Comparison of ENCODE assay signal across 33 cellular contexts in the genomic region with DNA sequence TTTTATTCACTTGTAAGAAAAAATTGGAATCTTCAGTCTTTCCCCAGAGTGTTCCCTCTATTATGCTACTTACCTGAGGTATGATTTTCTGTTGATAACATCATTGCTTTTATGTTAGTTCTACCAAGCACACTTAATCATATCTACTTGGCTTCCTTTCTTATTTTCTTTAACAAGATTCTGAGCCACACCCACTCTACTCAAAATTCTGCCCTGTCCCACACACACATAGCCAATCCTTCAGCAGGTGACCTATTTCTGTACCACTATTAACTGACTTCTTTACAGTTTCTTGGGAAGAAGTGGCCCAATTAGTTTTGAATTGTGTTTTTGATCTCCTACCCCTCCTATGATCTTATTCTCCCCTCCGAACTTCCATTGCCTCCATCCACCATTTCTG.
DNase-seq lines count a peak whose midpoint lies in the region; ATAC-seq and TF ChIP-seq lines count a peak whose summit lies in the region.
"Had no signal": no experiment of that assay in that cellular context is flagged by ENCODE, and none has a peak within 500 bp of the region (broad histone marks: within the 10 kb centered on the region; RNA-seq: fewer than 3 reads in every experiment).

No MANE protein-coding gene starts in this region.

- H3K9ac ChIP-seq in OCI-LY1 (ENCODE audit: low read length) = no peak overlapping the region
- H3K9ac ChIP-seq: BLaER1; BLaER1 treated with 17β-estradiol and CSF1 and Interleukin-3, amounts not matched to agents 10 nM and 100 nM had no signal

- H3F3A ChIP-seq in OCI-LY1 (ENCODE audit: insufficient read depth, low read length) = no peaks in the 10 kb centered on the region

- H3K36me3 ChIP-seq in OCI-LY1 (ENCODE audit: insufficient read depth, low read length) (no peaks in the 10 kb centered on the region), left lung (no peaks in the 10 kb centered on the region)
- H3K36me3 ChIP-seq: BE2C; BLaER1; BLaER1 treated with 17β-estradiol and CSF1 and Interleukin-3, amounts not matched to agents 10 nM and 100 nM had no signal

- H3K4me1 ChIP-seq in OCI-LY1 (ENCODE audit: insufficient read depth, low read length, severe bottlenecking) (peaks cover 29% of the 10 kb centered on the region), left lung (no peaks in the 10 kb centered on the region)
- H3K4me1 ChIP-seq: Caco-2 had no signal

- TF ChIP-seq CTCF in OCI-LY1 (IDR thresholded peaks at IDR 0.05; ENCODE audit: low read length) (no peak), dorsolateral prefrontal cortex (IDR thresholded peaks at IDR 0.05 in 54 of 56, conservative IDR thresholded peaks at IDR 0.05 in 2 of 56; ENCODE audit: low read depth in 1 of 56, partially characterized antibody in 56 of 56) (no peak), left lung (IDR thresholded peaks at IDR 0.05) (no peak), lower leg skin (IDR thresholded peaks at IDR 0.05) (no peak)

- H4K20me1 ChIP-seq in OCI-LY1 (ENCODE audit: insufficient read depth, low read length) = no peaks in the 10 kb centered on the region
- H4K20me1 ChIP-seq: BLaER1; BLaER1 treated with 17β-estradiol and CSF1 and Interleukin-3, amounts not matched to agents 10 nM and 100 nM had no signal

- peak; percentile 68 for ATAC-seq in left lung
- no peak for ATAC-seq in HG03175 (IDR thresholded peaks at IDR 0.05; ENCODE audit: unreplicated experiment)
- ATAC-seq in GM19328 (IDR thresholded peaks at IDR 0.05; ENCODE audit: unreplicated experiment) = no peak
- ATAC-seq: A549; CD8-positive, alpha-beta T cell had no signal

- WGBS in lower leg skin, 2 donors = 82 to 96% methylated on average over 1 of the region's 1 CpG

- no peaks in the 10 kb centered on the region for H3K9me2 ChIP-seq in OCI-LY1 (ENCODE audit: low read depth, low read length)

- intact Hi-C loops in dorsolateral prefrontal cortex (cut with DNase I) (no loop called here), left lung (cut with DNase I) (no loop called here), lower leg skin (cut with DNase I; ENCODE audit: low total_unique reads) (no loop called here)

- TF ChIP-seq POLR2A in lower leg skin (IDR thresholded peaks at IDR 0.05) = no peak

- no peak overlapping the region for H3K4me3 ChIP-seq in OCI-LY1 (ENCODE audit: low read depth, low read length, poor library complexity, severe bottlenecking)
- H3K4me3 ChIP-seq in dorsolateral prefrontal cortex = no peak overlapping the region
- no peak overlapping the region for H3K4me3 ChIP-seq in left lung
- no peak overlapping the region for H3K4me3 ChIP-seq in lower leg skin (ENCODE audit: low read depth, poor library complexity, severe bottlenecking)
- H3K4me3 ChIP-seq: A549; BLaER1; BLaER1 treated with 17β-estradiol and CSF1 and Interleukin-3, amounts not matched to agents 10 nM and 100 nM had no signal

- H3K27me3 ChIP-seq in OCI-LY1 (ENCODE audit: insufficient read depth, low read length) (no peaks in the 10 kb centered on the region), dorsolateral prefrontal cortex (no peaks in the 10 kb centered on the region), left lung (no peaks in the 10 kb centered on the region)
- H3K27me3 ChIP-seq: BE2C; BLaER1; BLaER1 treated with 17β-estradiol and CSF1 and Interleukin-3, amounts not matched to agents 10 nM and 100 nM had no signal

- no peak overlapping the region for H3K4me2 ChIP-seq in OCI-LY1 (ENCODE audit: low read length)
- H3K4me2 ChIP-seq: A549; BLaER1; BLaER1 treated with 17β-estradiol and CSF1 and Interleukin-3, amounts not matched to agents 10 nM and 100 nM had no signal

- H2AFZ ChIP-seq in OCI-LY1 (ENCODE audit: low read length) = peak overlapping the region; percentile 66; the same call in 1 of the 2 replicates

- no peaks in the 10 kb centered on the region for H3K79me2 ChIP-seq in OCI-LY1 (ENCODE audit: insufficient read depth, low read length)

- H3K9me3 ChIP-seq in OCI-LY1 (ENCODE audit: low read length) (peaks cover 8% of the 10 kb centered on the region), left lung (peaks cover 0 to 2% of the 10 kb centered on the region in 2 donors)
- H3K9me3 ChIP-seq: A549, BE2C, Caco-2 had no signal

- no peak for DNase-seq in dorsolateral prefrontal cortex
- DNase-seq in left lung = no peak
- no peak for DNase-seq in substantia nigra (lab: John Stamatoyannopoulos, UW)
- DNase-seq in lower leg skin (ENCODE audit: low spot score in 2 of 2) = no peak
- no peak for DNase-seq in middle frontal gyrus (ENCODE audit: extremely low spot score, low spot score)
- DNase-seq: 8988T; ACHN; AML-193; BE2C; C1 segment of cervical spinal cord; Caco-2; Calu3; CD4-positive, alpha-beta memory T cell; CD4-positive, alpha-beta T cell; CD4-positive, CD25-positive, alpha-beta regulatory T cell; CD8-positive, alpha-beta memory T cell; CD8-positive, alpha-beta T cell; COR-L47; DMS 273 treated with DMSO at 0.1 percent for 48 hours; DMS153; DMS53; DMS79; DMS79 treated with DMSO at 0.1 percent for 48 hours; DND-41; EL had no signal

- H3K27ac ChIP-seq in OCI-LY1 (ENCODE audit: low read depth, low read length, poor library complexity, severe bottlenecking) (no peak overlapping the region), dorsolateral prefrontal cortex (peak overlapping the region in 44 of 59 donors; percentile 6 to 85 (median 56)), left lung (no peak overlapping the region), substantia nigra (ENCODE audit: low read depth, low read length, poor library complexity, severe bottlenecking) (peak overlapping the region; percentile 32)
- H3K27ac ChIP-seq: 22Rv1; A549; BLaER1; BLaER1 treated with 17β-estradiol and CSF1 and Interleukin-3, amounts not matched to agents 10 nM and 100 nM; C4-2B had no signal

Comparison
In these comparisons a context has a peak if more than half of its experiments do, and no peak if none do; other contexts are left out.
1. H3K27ac ChIP-seq: peak in dorsolateral prefrontal cortex (44 of 59) and substantia nigra (single experiment); none in OCI-LY1 (single experiment) and left lung (0 of 2).